1 cellular context compared by ENCODE assay signal in the genomic region with DNA sequence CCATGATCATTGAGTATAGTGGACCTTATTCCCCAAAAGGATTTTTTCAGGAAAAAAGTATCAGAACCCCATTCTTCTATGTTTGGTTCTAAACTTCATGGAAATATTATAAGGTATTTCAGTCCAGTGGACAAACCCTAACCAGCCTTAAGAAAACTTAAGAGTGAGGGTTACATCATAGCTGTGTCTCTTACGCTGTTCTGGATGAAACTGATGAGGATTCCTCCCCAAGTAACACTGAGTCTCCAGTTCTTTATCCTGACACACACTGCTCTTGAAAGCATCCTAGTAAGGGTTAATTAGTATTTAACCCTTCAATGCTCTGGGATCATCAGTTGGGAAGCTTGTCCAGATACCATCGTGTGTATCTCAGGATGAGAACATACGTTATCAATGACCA.
TF ChIP-seq lines count a peak whose summit lies in the region.

No MANE protein-coding gene starts in this region.

TF ChIP-seq in IMR-90, 13 proteins besides CTCF, POLR2A, EP300 and RAD21:
- TF ChIP-seq RCOR1 (IDR thresholded peaks at IDR 0.05; ENCODE audit: insufficient replicate concordance, low read length) (no peak), CEBPB (IDR thresholded peaks at IDR 0.05; ENCODE audit: low read depth, low read length) (peak; percentile 26; the same call in 1 of the 2 replicates)
